22 cellular contexts compared by ENCODE assay signal in genomic region chr7:120060875-120061274, GRCh38.
A peak's percentile ranks its signal among the peaks of the same experiment; 100 is the strongest.
DNase-seq lines count a peak whose midpoint lies in the region; ATAC-seq and TF ChIP-seq lines count a peak whose summit lies in the region.
"Had no signal": no experiment of that assay in that cellular context is flagged by ENCODE, and none has a peak within 500 bp of the region (broad histone marks: within the 10 kb centered on the region; RNA-seq: fewer than 3 reads in every experiment).

No MANE protein-coding gene starts in this region.

- H3K4me1 ChIP-seq in OCI-LY3 (ENCODE audit: low read length), result peaks cover 9% of the 10 kb centered on the region
- H3K4me1 ChIP-seq: breast epithelium had no signal

- no peaks in the 10 kb centered on the region for H3K36me3 ChIP-seq in OCI-LY3 (replicated peaks; ENCODE audit: low read depth, low read length)
- H3K36me3 ChIP-seq: breast epithelium had no signal

- no peaks in the 10 kb centered on the region for H3K9me3 ChIP-seq in OCI-LY3 (ENCODE audit: insufficient read depth, low read length)
- H3K9me3 ChIP-seq: breast epithelium had no signal

- H3K27ac Mint-ChIP-seq in progenitor cell of endocrine pancreas, result no peak overlapping the region
- H3K27ac Mint-ChIP-seq: activated CD4-positive, alpha-beta T cell treated with anti-CD3 and anti-CD28 coated beads, Interleukin-2, amount 10 ng/mL, durations not matched to agents 7 days and 5 days; CD4-positive, CD25-positive, alpha-beta regulatory T cell; immature natural killer cell had no signal

- DNase-seq in NCI-H1930 (lab: John Stamatoyannopoulos, UW) (no peak), T-helper 9 cell (no peak), progenitor cell of endocrine pancreas (ENCODE audit: low spot score, unreplicated experiment) (no peak)
- DNase-seq: activated CD4-positive, alpha-beta T cell treated with anti-CD3 and anti-CD28 coated beads, Interleukin-2, amount 10 ng/mL, durations not matched to agents 7 days and 5 days; activated CD8-positive, alpha-beta memory T cell treated with anti-CD3 and anti-CD28 coated beads, Interleukin-2, amount 50 U/mL, for 48 hours; activated effector memory CD4-positive, alpha-beta T cell treated with anti-CD3 and anti-CD28 coated beads, Interleukin-2, amount 50 U/mL, for 16 hours; CD4-positive, CD25-positive, alpha-beta regulatory T cell; DMS53; immature natural killer cell; left ventricle myocardium superior; MM.1S; NCI-H187; retina; stimulated activated CD4-positive, alpha-beta T cell treated with anti-CD3 and anti-CD28 coated beads, Interleukin-12 subunit alpha, Interleukin-12 subunit beta, amount 100 ng/mL, for 4 hours; SW 1271 had no signal

- no peak for TF ChIP-seq POLR2A in GM18505 (IDR thresholded peaks at IDR 0.05; ENCODE audit: borderline replicate concordance, extremely low read depth, insufficient read depth, insufficient read length)

- TF ChIP-seq CTCF in OCI-LY3 (IDR thresholded peaks at IDR 0.05; ENCODE audit: low read depth, low read length) (no peak), progenitor cell of endocrine pancreas (IDR thresholded peaks at IDR 0.05; ENCODE audit: unreplicated experiment) (no peak)

- no peak overlapping the region for H3K9ac ChIP-seq in OCI-LY3 (ENCODE audit: low read length)

- H4K20me1 ChIP-seq in OCI-LY3 (ENCODE audit: insufficient read depth, low read length), result no peaks in the 10 kb centered on the region

- no peaks in the 10 kb centered on the region for H3K9me3 Mint-ChIP-seq in progenitor cell of endocrine pancreas (ENCODE audit: low read depth)
- H3K9me3 Mint-ChIP-seq: activated CD4-positive, alpha-beta T cell treated with anti-CD3 and anti-CD28 coated beads, Interleukin-2, amount 10 ng/mL, durations not matched to agents 7 days and 5 days had no signal

- H3K27me3 Mint-ChIP-seq in progenitor cell of endocrine pancreas, result no peaks in the 10 kb centered on the region
- H3K27me3 Mint-ChIP-seq: activated CD4-positive, alpha-beta T cell treated with anti-CD3 and anti-CD28 coated beads, Interleukin-2, amount 10 ng/mL, durations not matched to agents 7 days and 5 days; CD4-positive, CD25-positive, alpha-beta regulatory T cell had no signal

- H3K4me3 ChIP-seq in OCI-LY3 (ENCODE audit: low read length), result no peak overlapping the region
- H3K4me3 ChIP-seq: breast epithelium, coronary artery had no signal

- no peak overlapping the region for H3K27ac ChIP-seq in OCI-LY3 (ENCODE audit: low read length)
- H3K27ac ChIP-seq: breast epithelium, coronary artery had no signal

- no peaks in the 10 kb centered on the region for H3K79me2 ChIP-seq in OCI-LY3 (ENCODE audit: low read length)

- peak; percentile 59 for ATAC-seq in GM18505 (IDR thresholded peaks at IDR 0.05; ENCODE audit: unreplicated experiment)
- ATAC-seq in GM21526 (IDR thresholded peaks at IDR 0.05; ENCODE audit: low FRiP score, unreplicated experiment), result peak; percentile 54
- peak; percentile 61 for ATAC-seq in HG03521 (IDR thresholded peaks at IDR 0.05; ENCODE audit: unreplicated experiment)
- ATAC-seq in HG02759 (IDR thresholded peaks at IDR 0.05; ENCODE audit: unreplicated experiment), result no peak

- H3K36me3 Mint-ChIP-seq in progenitor cell of endocrine pancreas (ENCODE audit: insufficient read depth), result no peaks in the 10 kb centered on the region
- H3K36me3 Mint-ChIP-seq: CD4-positive, CD25-positive, alpha-beta regulatory T cell; immature natural killer cell had no signal

- H3K27me3 ChIP-seq in OCI-LY3 (ENCODE audit: low read depth, low read length), result no peaks in the 10 kb centered on the region
- H3K27me3 ChIP-seq: breast epithelium had no signal

- H3K4me2 ChIP-seq in OCI-LY3 (ENCODE audit: low read length), result peak overlapping the region; percentile 34

- H3K4me3 Mint-ChIP-seq in progenitor cell of endocrine pancreas (ENCODE audit: low read depth), result no peak overlapping the region
- H3K4me3 Mint-ChIP-seq: activated CD4-positive, alpha-beta T cell treated with anti-CD3 and anti-CD28 coated beads, Interleukin-2, amount 10 ng/mL, durations not matched to agents 7 days and 5 days; CD4-positive, CD25-positive, alpha-beta regulatory T cell; immature natural killer cell had no signal

- no peaks in the 10 kb centered on the region for H3K4me1 Mint-ChIP-seq in progenitor cell of endocrine pancreas (ENCODE audit: low read depth)
- H3K4me1 Mint-ChIP-seq: activated CD4-positive, alpha-beta T cell treated with anti-CD3 and anti-CD28 coated beads, Interleukin-2, amount 10 ng/mL, durations not matched to agents 7 days and 5 days; CD4-positive, CD25-positive, alpha-beta regulatory T cell; immature natural killer cell had no signal

- no peak overlapping the region for H2AFZ ChIP-seq in OCI-LY3 (ENCODE audit: low read depth, low read length)
